Comparison of ENCODE assay signal across 8 cellular contexts in genomic region chr15:74787251-74788041, GRCh38. TPM values are rescaled to one million over a fixed set of nuclear protein-coding genes. Genes with fewer than 3 reads are reported as not detected.
DNase-seq lines count a peak whose midpoint lies in the region; ATAC-seq and TF ChIP-seq lines count a peak whose summit lies in the region.

No MANE protein-coding gene starts in this region.

- DNase-seq in DMS53 (lab: John Stamatoyannopoulos, UW): peak; percentile 61
- DNase-seq in DMS53 treated with DMSO at 0.1 percent for 48 hours (lab: John Stamatoyannopoulos, UW; ENCODE audit: unreplicated experiment): no peak
- DNase-seq in NOMO-1 treated with DMSO at 0.1 percent for 48 hours (lab: John Stamatoyannopoulos, UW; ENCODE audit: unreplicated experiment): peak; percentile 99
- DNase-seq in activated T-cell treated with anti-CD3 and anti-CD28 coated beads for 1 hour (ENCODE audit: low read depth): peak; percentile 76
- DNase-seq in epithelial cell of proximal tubule (ENCODE audit: low read depth): no peak
- DNase-seq in natural killer cell: peak; percentile 91
- DNase-seq in superior temporal gyrus (ENCODE audit: extremely low spot score): peak; percentile 60

- TF ChIP-seq CTCF in epithelial cell of proximal tubule (conservative IDR thresholded peaks at IDR 0.05; ENCODE audit: low read depth, low read length): peak; percentile 41
- peak; percentile 72 for TF ChIP-seq CTCF in natural killer cell (IDR thresholded peaks at IDR 0.05)

- H3K36me3 Mint-ChIP-seq in natural killer cell: no peaks in the 10 kb centered on the region

- peak overlapping the region; percentile 97 for H3K4me3 Mint-ChIP-seq in natural killer cell

- H3K4me3 ChIP-seq in epithelial cell of proximal tubule (ENCODE audit: low read depth, low read length): no peak overlapping the region

- H3K27ac Mint-ChIP-seq in natural killer cell: peak overlapping the region; percentile 95 to 100

- intact Hi-C loops in natural killer cell (cut with micrococcal nuclease): loop anchor here (1.0 to 10.0 kb wide), 7 partner anchors 9 to 667 kb away; partner anchors contain the start of genes ARID3B, C15orf39, COX5A and SIN3A

- H3K9me3 Mint-ChIP-seq in natural killer cell: no peaks in the 10 kb centered on the region

- no peaks in the 10 kb centered on the region for H3K27me3 Mint-ChIP-seq in natural killer cell (ENCODE audit: low read depth in 2 of 2)

- ATAC-seq in HG02938 (IDR thresholded peaks at IDR 0.05; ENCODE audit: unreplicated experiment) (peak; percentile 51), natural killer cell (peak; percentile 57 to 83 (median 75))

- peaks cover 87 to 98% of the 10 kb centered on the region in 2 donors for H3K4me1 Mint-ChIP-seq in natural killer cell

RNA-seq across cellular contexts. Expression of gene CSK, which starts 5.6 kb away (rescaled TPM):
- total RNA-seq in epithelial cell of proximal tubule (28.4 and 35.2 TPM in 2 replicates), natural killer cell (100 to 1,000 TPM; 282 to 334 (median 287) TPM)

RNA-seq across cellular contexts. Expression of gene LMAN1L, which starts 25.2 kb away (rescaled TPM):
- total RNA-seq in epithelial cell of proximal tubule: not detected in 2 replicates
- 1 to 10 TPM in 1 of 3 donors, under 1 TPM in 2; 0.72 to 1.1 (median 0.94) TPM for total RNA-seq in natural killer cell

RNA-seq across cellular contexts. Expression of gene CYP1A2, which starts 38.8 kb away (rescaled TPM):
- total RNA-seq in epithelial cell of proximal tubule: not detected in 2 replicates
- total RNA-seq in natural killer cell: not detected

RNA-seq across cellular contexts. Expression of gene CPLX3, which starts 39.0 kb away (rescaled TPM):
- not detected in 2 replicates for total RNA-seq in epithelial cell of proximal tubule
- under 1 TPM in 2 of 3 donors, not detected in 1; 0.16 to 0.93 TPM for total RNA-seq in natural killer cell

RNA-seq across cellular contexts. Expression of gene ULK3, which starts 55.5 kb away (rescaled TPM):
- total RNA-seq in epithelial cell of proximal tubule: 19.7 and 20.2 TPM in 2 replicates
- 10 to 100 TPM; 54.8 to 75.1 (median 64.7) TPM for total RNA-seq in natural killer cell

Comparison
In these comparisons a context has a peak if more than half of its experiments do, and no peak if none do; other contexts are left out.
1. DNase-seq: peak in DMS53 (single experiment), NOMO-1 treated with DMSO at 0.1 percent for 48 hours (single experiment), activated T-cell treated with anti-CD3 and anti-CD28 coated beads for 1 hour (single experiment), natural killer cell (single experiment) and superior temporal gyrus (single experiment); none in DMS53 treated with DMSO at 0.1 percent for 48 hours (single experiment) and epithelial cell of proximal tubule (single experiment).